In genomic region chr12:8947737-8948136, GRCh38 we compare ENCODE assay signal across 11 cellular contexts. TPM values are rescaled to one million over a fixed set of nuclear protein-coding genes. Genes with fewer than 3 reads are reported as not detected.
DNase-seq lines count a peak whose midpoint lies in the region; ATAC-seq and TF ChIP-seq lines count a peak whose summit lies in the region.
"Had no signal": no experiment of that assay in that cellular context is flagged by ENCODE, and none has a peak within 500 bp of the region (broad histone marks: within the 10 kb centered on the region; RNA-seq: fewer than 3 reads in every experiment).

No MANE protein-coding gene starts in this region.

- H3K27me3 Mint-ChIP-seq in activated naive CD8-positive, alpha-beta T cell treated with anti-CD3 and anti-CD28 coated beads, Interleukin-2, amount 50 U/mL, for 24 hours: no peaks in the 10 kb centered on the region
- peaks cover 3% of the 10 kb centered on the region for H3K27me3 Mint-ChIP-seq in nephron progenitor cell (ENCODE audit: low read depth, poor library complexity)

- H3K9me3 Mint-ChIP-seq in activated naive CD8-positive, alpha-beta T cell treated with anti-CD3 and anti-CD28 coated beads, Interleukin-2, amount 50 U/mL, for 24 hours: peaks cover 3% of the 10 kb centered on the region
- H3K9me3 Mint-ChIP-seq in nephron progenitor cell: peaks cover 10% of the 10 kb centered on the region

- H3K27me3 ChIP-seq in H7 (ENCODE audit: control insufficient read depth, insufficient read depth, low read length): no peaks in the 10 kb centered on the region
- H3K27me3 ChIP-seq: adrenal gland had no signal

- no peak for TF ChIP-seq CTCF in nephron progenitor cell (IDR thresholded peaks at IDR 0.05)

- no peak overlapping the region for H3K4me3 ChIP-seq in H7 (ENCODE audit: insufficient read depth, low read depth, low read length)

- peaks cover 46% of the 10 kb centered on the region for H3K4me1 Mint-ChIP-seq in activated naive CD8-positive, alpha-beta T cell treated with anti-CD3 and anti-CD28 coated beads, Interleukin-2, amount 50 U/mL, for 24 hours
- peaks cover 39% of the 10 kb centered on the region for H3K4me1 Mint-ChIP-seq in nephron progenitor cell

- peaks cover 55% of the 10 kb centered on the region for H3K36me3 Mint-ChIP-seq in activated naive CD8-positive, alpha-beta T cell treated with anti-CD3 and anti-CD28 coated beads, Interleukin-2, amount 50 U/mL, for 24 hours (ENCODE audit: low read depth)
- peaks cover 30% of the 10 kb centered on the region for H3K36me3 Mint-ChIP-seq in nephron progenitor cell (ENCODE audit: low read depth)

- peak; percentile 8 for DNase-seq in ELR (ENCODE audit: low read depth)
- DNase-seq in LHCN-M2 (ENCODE audit: low read depth): peak; percentile 1
- no peak for DNase-seq in activated naive CD8-positive, alpha-beta T cell treated with anti-CD3 and anti-CD28 coated beads, Interleukin-2, amount 50 U/mL, for 24 hours
- no peak for DNase-seq in nephron progenitor cell
- no peak for DNase-seq in NCI-H1092 treated with DMSO at 0.1 percent for 48 hours (lab: John Stamatoyannopoulos, UW)
- DNase-seq in GOT3 (lab: John Stamatoyannopoulos, UW): no peak
- no peak for DNase-seq in H7
- DNase-seq: adrenal gland, HCEC 1CT, KG1 had no signal

- H3K27ac Mint-ChIP-seq in activated naive CD8-positive, alpha-beta T cell treated with anti-CD3 and anti-CD28 coated beads, Interleukin-2, amount 50 U/mL, for 24 hours: peak overlapping the region; percentile 92
- H3K27ac Mint-ChIP-seq in nephron progenitor cell: no peak overlapping the region

- peak overlapping the region; percentile 95 for H3K4me3 Mint-ChIP-seq in activated naive CD8-positive, alpha-beta T cell treated with anti-CD3 and anti-CD28 coated beads, Interleukin-2, amount 50 U/mL, for 24 hours
- peak overlapping the region; percentile 98 for H3K4me3 Mint-ChIP-seq in nephron progenitor cell

- ATAC-seq in activated naive CD8-positive, alpha-beta T cell treated with anti-CD3 and anti-CD28 coated beads, Interleukin-2, amount 50 U/mL, for 24 hours: no peak
- ATAC-seq in HG02759 (IDR thresholded peaks at IDR 0.05; ENCODE audit: unreplicated experiment): no peak

- peaks cover 11% of the 10 kb centered on the region for H3K36me3 ChIP-seq in H7 (replicated peaks; ENCODE audit: control insufficient read depth, insufficient read depth, low read length)

RNA-seq across cellular contexts. Expression of gene M6PR, which starts 1.7 kb away (rescaled TPM):
- 149 and 156 TPM in 2 replicates for total RNA-seq in LHCN-M2 (2014; rRNA removed)
- polyA plus RNA-seq in LHCN-M2 (2012): 92.1 TPM
- 125 and 182 TPM in 2 replicates for total RNA-seq in H7 (2014; rRNA removed; shearing (Covaris generic))

RNA-seq across cellular contexts. Expression of gene PHC1, which starts 33.4 kb away (rescaled TPM):
- total RNA-seq in LHCN-M2 (2014; rRNA removed): 11.6 and 18.7 TPM in 2 replicates
- polyA plus RNA-seq in LHCN-M2 (2012): 11.0 TPM
- 245 and 364 TPM in 2 replicates for total RNA-seq in H7 (2014; rRNA removed; shearing (Covaris generic))

RNA-seq across cellular contexts. Expression of gene KLRG1, which starts 41.6 kb away (rescaled TPM):
- total RNA-seq in LHCN-M2 (2014; rRNA removed): 0.19 and 0.52 TPM in 2 replicates
- polyA plus RNA-seq in LHCN-M2 (2012): 0.21 TPM
- total RNA-seq in H7 (2014; rRNA removed; shearing (Covaris generic)): 3.2 and 3.8 TPM in 2 replicates

Comparison
In these comparisons a context has a peak if more than half of its experiments do, and no peak if none do; other contexts are left out.
1. DNase-seq: peak in ELR (single experiment) and LHCN-M2 (single experiment); none in activated naive CD8-positive, alpha-beta T cell treated with anti-CD3 and anti-CD28 coated beads, Interleukin-2, amount 50 U/mL, for 24 hours (single experiment), nephron progenitor cell (single experiment), NCI-H1092 treated with DMSO at 0.1 percent for 48 hours (single experiment), GOT3 (single experiment) and H7 (single experiment).
2. RNA of gene PHC1, which starts 33.4 kb away (total RNA-seq): 245 to 364 TPM in H7; 11.6 to 18.7 TPM in LHCN-M2; every median in the first group is over 10 times any median in the second.